In genomic region chr1:154335351-154335714, GRCh38 we compare ENCODE assay signal across 12 cellular contexts. TPM values are rescaled to one million over a fixed set of nuclear protein-coding genes. Genes with fewer than 3 reads are reported as not detected.
DNase-seq lines count a peak whose midpoint lies in the region; ATAC-seq and TF ChIP-seq lines count a peak whose summit lies in the region.
"Had no signal": no experiment of that assay in that cellular context is flagged by ENCODE, and none has a peak within 500 bp of the region (broad histone marks: within the 10 kb centered on the region; RNA-seq: fewer than 3 reads in every experiment).

No MANE protein-coding gene starts in this region.

- no peak overlapping the region for H2BK120ac ChIP-seq in trophoblast cell (ENCODE audit: insufficient read depth, low read length, poor library complexity)

- H3K9ac ChIP-seq in trophoblast cell (ENCODE audit: low read length), result no peak overlapping the region

- H3K4ac ChIP-seq in trophoblast cell (ENCODE audit: low read depth, low read length), result no peak overlapping the region

- H3K4me1 ChIP-seq in mucosa of descending colon (ENCODE audit: low read depth) (peaks cover 6% of the 10 kb centered on the region), trophoblast cell (ENCODE audit: control insufficient read depth in 1 of 2, insufficient read depth in 2 of 2, low read length in 2 of 2) (no peaks in the 10 kb centered on the region)
- H3K4me1 ChIP-seq: BE2C had no signal

- no peak overlapping the region for H2BK12ac ChIP-seq in trophoblast cell (ENCODE audit: low read length)

- CTCF ChIA-PET in GM10248 (lab: Yijun Ruan, JAX), result interaction anchor here (0.6 to 15.6 kb wide), 52 partner anchors 12 to 825 kb away, joined by 3 to 211 read pairs (median 6); partner anchors contain the start of genes AQP10, ATP8B2, HAX1 and TPM3
- CTCF ChIA-PET in activated CD8-positive, alpha-beta T cell treated with anti-CD3 and anti-CD28 coated beads for 36 hours (lab: Charles Lee), result interaction anchor here (0.6 to 14.6 kb wide), 50 partner anchors 9 to 350 kb away, joined by 3 to 214 read pairs (median 5); partner anchors contain the start of genes AQP10, ATP8B2, HAX1 and RAB13

- no peak overlapping the region for H3K4me3 ChIP-seq in mucosa of descending colon
- H3K4me3 ChIP-seq in trophoblast cell (ENCODE audit: low read depth, low read length), result no peak overlapping the region
- H3K4me3 ChIP-seq: gastrocnemius medialis had no signal

- H3K27ac ChIP-seq in 22Rv1 (peak overlapping the region; percentile 86), trophoblast cell (ENCODE audit: low read depth, low read length) (no peak overlapping the region)
- H3K27ac ChIP-seq: HL-60 had no signal

- no peaks in the 10 kb centered on the region for H3K79me1 ChIP-seq in trophoblast cell (ENCODE audit: low read length)

- H3K4me1 Mint-ChIP-seq in activated CD8-positive, alpha-beta T cell treated with anti-CD3 and anti-CD28 coated beads for 36 hours (ENCODE audit: low read depth), result peaks cover 61% of the 10 kb centered on the region
- peaks cover 7% of the 10 kb centered on the region for H3K4me1 Mint-ChIP-seq in progenitor cell of endocrine pancreas (ENCODE audit: low read depth)

- H3K23ac ChIP-seq in trophoblast cell (ENCODE audit: low read length), result no peak overlapping the region

- DNase-seq in GM10248 (ENCODE audit: extremely low spot score) (no peak), mucosa of descending colon (no peak), trophoblast cell (no peak), progenitor cell of endocrine pancreas (ENCODE audit: low spot score, unreplicated experiment) (no peak), NCI-H1930 (lab: John Stamatoyannopoulos, UW) (no peak)
- DNase-seq in activated CD8-positive, alpha-beta T cell treated with anti-CD3 and anti-CD28 coated beads for 36 hours, result no peak

- no CpG with 5 or more reads among the region's 4 CpGs for WGBS in trophoblast cell (ENCODE audit: extremely low coverage, insufficient coverage, insufficient read length)

- H3K27me3 ChIP-seq in trophoblast cell (ENCODE audit: insufficient read depth, low read length), result no peaks in the 10 kb centered on the region
- H3K27me3 ChIP-seq: BE2C had no signal

- no peak overlapping the region for H3K18ac ChIP-seq in trophoblast cell (ENCODE audit: low read length)

- no peak overlapping the region for H2BK5ac ChIP-seq in trophoblast cell (ENCODE audit: low read depth, low read length, poor library complexity)

- H3K36me3 ChIP-seq in mucosa of descending colon (ENCODE audit: low read depth), result no peaks in the 10 kb centered on the region
- H3K36me3 ChIP-seq in trophoblast cell (ENCODE audit: control insufficient read depth in 1 of 2, insufficient read depth in 2 of 2, low read length in 2 of 2), result peaks cover 19 to 24% of the 10 kb centered on the region in 2 experiments
- H3K36me3 ChIP-seq: gastrocnemius medialis had no signal

- peaks cover 65% of the 10 kb centered on the region for H3K36me3 Mint-ChIP-seq in activated CD8-positive, alpha-beta T cell treated with anti-CD3 and anti-CD28 coated beads for 36 hours (ENCODE audit: low read depth)
- H3K36me3 Mint-ChIP-seq in progenitor cell of endocrine pancreas (ENCODE audit: insufficient read depth), result peaks cover 27% of the 10 kb centered on the region

- no peak overlapping the region for H4K12ac ChIP-seq in trophoblast cell (ENCODE audit: low read depth, low read length)

- H3K27me3 Mint-ChIP-seq in activated CD8-positive, alpha-beta T cell treated with anti-CD3 and anti-CD28 coated beads for 36 hours, result no peaks in the 10 kb centered on the region
- H3K27me3 Mint-ChIP-seq in progenitor cell of endocrine pancreas, result no peaks in the 10 kb centered on the region

- H4K8ac ChIP-seq in trophoblast cell (ENCODE audit: low read depth, low read length), result no peak overlapping the region

- intact Hi-C loops in activated CD8-positive, alpha-beta T cell treated with anti-CD3 and anti-CD28 coated beads for 36 hours (cut with micrococcal nuclease), result no loop called here
- intact Hi-C loops in mucosa of descending colon (cut with DNase I, micrococcal nuclease), result no loop called here

- H3K4me2 ChIP-seq in trophoblast cell (ENCODE audit: low read length), result no peak overlapping the region

- POLR2A ChIA-PET in GM10248 (lab: Yijun Ruan, JAX), result no interaction called here
- POLR2A ChIA-PET in activated CD8-positive, alpha-beta T cell treated with anti-CD3 and anti-CD28 coated beads for 36 hours (lab: Charles Lee), result interaction anchor here (0.9 to 3.6 kb wide), 7 partner anchors 9 to 132 kb away, joined by 3 to 33 read pairs (median 4); partner anchors contain the start of gene ATP8B2

- ATAC-seq in activated CD8-positive, alpha-beta T cell treated with anti-CD3 and anti-CD28 coated beads for 36 hours, result peak; percentile 8
- ATAC-seq in mucosa of descending colon (no peak), GM18858 (IDR thresholded peaks at IDR 0.05; ENCODE audit: unreplicated experiment) (no peak)

- H3K27ac Mint-ChIP-seq in activated CD8-positive, alpha-beta T cell treated with anti-CD3 and anti-CD28 coated beads for 36 hours, result peak overlapping the region; percentile 88
- no peak overlapping the region for H3K27ac Mint-ChIP-seq in progenitor cell of endocrine pancreas

- no peak overlapping the region for H3K14ac ChIP-seq in trophoblast cell (ENCODE audit: low read length)

- H2AFZ ChIP-seq in trophoblast cell (ENCODE audit: insufficient read depth, low read length, poor library complexity), result no peak overlapping the region

- H4K91ac ChIP-seq in trophoblast cell (ENCODE audit: low read depth, low read length), result no peak overlapping the region

- H2AK5ac ChIP-seq in trophoblast cell (ENCODE audit: low read length), result no peak overlapping the region

- H3K79me2 ChIP-seq in trophoblast cell (ENCODE audit: control insufficient read depth, insufficient read depth, low read length, poor library complexity), result no peaks in the 10 kb centered on the region

- H3K9me3 ChIP-seq in mucosa of descending colon (no peaks in the 10 kb centered on the region), trophoblast cell (ENCODE audit: insufficient read depth, low read depth, low read length) (no peaks in the 10 kb centered on the region)
- H3K9me3 ChIP-seq: BE2C, gastrocnemius medialis had no signal

- TF ChIP-seq CTCF in 22Rv1 (IDR thresholded peaks at IDR 0.05) (peak; percentile 62), GM10248 (IDR thresholded peaks at IDR 0.05; ENCODE audit: control extremely low read depth, extremely low read depth, low read depth, missing control alignments) (peak; percentile 10), mucosa of descending colon (IDR thresholded peaks at IDR 0.05) (peak; percentile 0), progenitor cell of endocrine pancreas (IDR thresholded peaks at IDR 0.05; ENCODE audit: unreplicated experiment) (no peak)
- TF ChIP-seq CTCF in activated CD8-positive, alpha-beta T cell treated with anti-CD3 and anti-CD28 coated beads for 36 hours (IDR thresholded peaks at IDR 0.05), result peak; percentile 61

- no peaks in the 10 kb centered on the region for H3K9me3 Mint-ChIP-seq in activated CD8-positive, alpha-beta T cell treated with anti-CD3 and anti-CD28 coated beads for 36 hours
- no peaks in the 10 kb centered on the region for H3K9me3 Mint-ChIP-seq in progenitor cell of endocrine pancreas (ENCODE audit: low read depth)

- H3K4me3 Mint-ChIP-seq in activated CD8-positive, alpha-beta T cell treated with anti-CD3 and anti-CD28 coated beads for 36 hours, result no peak overlapping the region
- H3K4me3 Mint-ChIP-seq in progenitor cell of endocrine pancreas (ENCODE audit: low read depth), result no peak overlapping the region

RNA-seq across cellular contexts. Expression of gene ATP8B2, which starts 10.0 kb away (rescaled TPM):
- 10 to 100 TPM; 52.2 to 54.7 TPM for total RNA-seq in activated CD8-positive, alpha-beta T cell treated with anti-CD3 and anti-CD28 coated beads for 36 hours
- total RNA-seq in mucosa of descending colon (10 to 100 TPM in 2 of 3 donors, 1 to 10 TPM in 1; 3.8 to 36.1 (median 16.1) TPM), progenitor cell of endocrine pancreas (45.9 and 47.4 TPM in 2 replicates)
- polyA plus RNA-seq in trophoblast cell (2013), result 9.5 and 9.6 TPM in 2 replicates

RNA-seq across cellular contexts. Expression of gene AQP10, which starts 14.4 kb away (rescaled TPM):
- under 1 TPM in 1 of 2 experiments, not detected in 1; 0.14 TPM for total RNA-seq in activated CD8-positive, alpha-beta T cell treated with anti-CD3 and anti-CD28 coated beads for 36 hours
- total RNA-seq in mucosa of descending colon (not detected), progenitor cell of endocrine pancreas (0.64 and 0.96 TPM in 2 replicates)
- polyA plus RNA-seq in trophoblast cell (2013), result not detected in 2 replicates
- total RNA-seq: gastrocnemius medialis, left cardiac atrium had no signal
